21 cellular contexts compared by ENCODE assay signal in the genomic region with DNA sequence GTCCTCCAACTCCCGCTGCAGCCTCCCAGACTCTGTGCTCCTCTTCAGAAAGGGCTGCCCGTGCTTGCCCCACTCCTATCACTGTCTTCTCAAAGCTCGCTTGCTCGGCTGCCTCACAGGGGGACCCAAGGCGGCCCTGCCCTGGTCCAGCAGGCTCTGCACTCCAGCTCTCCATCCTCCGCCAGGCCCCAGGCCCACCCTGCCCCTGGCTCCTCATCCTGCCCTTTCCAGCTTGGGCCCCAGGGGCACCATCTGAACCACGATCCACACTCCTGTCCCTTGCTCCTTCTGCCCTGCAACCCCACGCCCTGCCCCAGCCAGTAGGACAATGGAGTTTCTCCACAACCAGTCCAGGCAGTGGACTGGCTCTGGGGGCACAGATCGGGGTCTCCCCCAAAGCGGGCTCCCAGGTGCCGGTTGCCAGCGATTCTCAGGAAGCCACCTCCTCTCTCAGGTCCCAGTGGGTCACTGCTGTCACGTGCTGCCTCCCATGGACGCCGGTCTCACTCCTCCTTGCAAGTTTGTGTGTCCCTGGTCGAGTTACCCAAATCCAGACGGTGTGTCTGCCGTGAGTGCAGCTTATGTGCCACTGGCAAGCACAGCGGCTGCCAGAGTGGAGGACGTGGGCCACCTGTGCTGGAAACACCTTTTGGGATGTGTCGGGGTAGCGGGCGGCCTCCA.
A peak's percentile ranks its signal among the peaks of the same experiment; 100 is the strongest.
DNase-seq lines count a peak whose midpoint lies in the region; ATAC-seq and TF ChIP-seq lines count a peak whose summit lies in the region.
"Had no signal": no experiment of that assay in that cellular context is flagged by ENCODE, and none has a peak within 500 bp of the region (broad histone marks: within the 10 kb centered on the region; RNA-seq: fewer than 3 reads in every experiment).

No MANE protein-coding gene starts in this region.

- H3K36me3 ChIP-seq in left lung = peaks cover 0 to 59% of the 10 kb centered on the region in 2 donors

- intact Hi-C loops in left lung (cut with DNase I) (no loop called here), sciatic nerve (cut with DNase I) (no loop called here)

- peaks cover 3% of the 10 kb centered on the region for H3K9me3 Mint-ChIP-seq in activated naive CD4-positive, alpha-beta T cell treated with anti-CD3 and anti-CD28 coated beads, Interleukin-2, amount 10 ng/mL, durations not matched to agents 7 days and 5 days
- peaks cover 5% of the 10 kb centered on the region in 2 donors for H3K9me3 Mint-ChIP-seq in stimulated activated naive B cell treated with anti-CD40 and anti-IgM and Interleukin-4, amounts not matched to agents 10 μg/mL and 1 μg/mL and 100 μg/mL, for 72 hours

- CTCF ChIA-PET in activated naive CD4-positive, alpha-beta T cell treated with anti-CD3 and anti-CD28 coated beads, Interleukin-2, amount 10 ng/mL, durations not matched to agents 7 days and 5 days (lab: Charles Lee) = no interaction called here

- peaks cover 0 to 9% of the 10 kb centered on the region in 2 donors for H3K4me1 ChIP-seq in left lung
- H3K4me1 ChIP-seq: parathyroid adenoma had no signal

- TF ChIP-seq CTCF in left lung (IDR thresholded peaks at IDR 0.05) = no peak

- H3K9me3 ChIP-seq in T-helper 17 cell (ENCODE audit: control insufficient read depth, low read length, poor library complexity, severe bottlenecking) (no peaks in the 10 kb centered on the region), left lung (no peaks in the 10 kb centered on the region)
- H3K9me3 ChIP-seq: A549, gastroesophageal sphincter had no signal

- H3K4me3 Mint-ChIP-seq in activated naive CD4-positive, alpha-beta T cell treated with anti-CD3 and anti-CD28 coated beads, Interleukin-2, amount 10 ng/mL, durations not matched to agents 7 days and 5 days = no peak overlapping the region
- no peak overlapping the region for H3K4me3 Mint-ChIP-seq in T-helper 17 cell
- no peak overlapping the region for H3K4me3 Mint-ChIP-seq in stimulated activated naive B cell treated with anti-CD40 and anti-IgM and Interleukin-4, amounts not matched to agents 10 μg/mL and 1 μg/mL and 100 μg/mL, for 72 hours

- DNase-seq in activated naive CD4-positive, alpha-beta T cell treated with anti-CD3 and anti-CD28 coated beads, Interleukin-2, amount 10 ng/mL, durations not matched to agents 7 days and 5 days = peak; percentile 15
- no peak for DNase-seq in activated naive CD4-positive, alpha-beta T cell treated with anti-CD3 and anti-CD28 coated beads, Interleukin-2, amount 50 U/mL, for 16 hours
- DNase-seq in T-helper 17 cell (peak in 2 of 3 donors; percentile 2 to 3), left lung (peak; percentile 25 to 54), sciatic nerve (ENCODE audit: low spot score) (peak; percentile 54), NCI-H510A (lab: John Stamatoyannopoulos, UW) (no peak)
- DNase-seq in stimulated activated naive B cell treated with anti-CD40 and anti-IgM and Interleukin-4, amounts not matched to agents 10 μg/mL and 1 μg/mL and 100 μg/mL, for 72 hours = no peak
- DNase-seq: activated CD4-positive, alpha-beta T cell treated with anti-CD3 and anti-CD28 coated beads for 4 hours; DMS 273 treated with DMSO at 0.1 percent for 48 hours; erythroblast; NCI-H1105 treated with DMSO at 0.1 percent for 48 hours; NCI-H526 treated with DMSO at 0.1 percent for 48 hours; small intestine; stimulated activated CD4-positive, alpha-beta T cell treated with anti-CD3 and anti-CD28 coated beads, Interleukin-4, amount 100 ng/mL, for 1 hour; SW 1271 had no signal

- no peak overlapping the region for H3K27ac Mint-ChIP-seq in activated naive CD4-positive, alpha-beta T cell treated with anti-CD3 and anti-CD28 coated beads, Interleukin-2, amount 10 ng/mL, durations not matched to agents 7 days and 5 days
- peak overlapping the region; percentile 78 for H3K27ac Mint-ChIP-seq in T-helper 17 cell
- H3K27ac Mint-ChIP-seq in stimulated activated naive B cell treated with anti-CD40 and anti-IgM and Interleukin-4, amounts not matched to agents 10 μg/mL and 1 μg/mL and 100 μg/mL, for 72 hours = no peak overlapping the region

- H3K27me3 Mint-ChIP-seq in activated naive CD4-positive, alpha-beta T cell treated with anti-CD3 and anti-CD28 coated beads, Interleukin-2, amount 10 ng/mL, durations not matched to agents 7 days and 5 days = no peaks in the 10 kb centered on the region
- H3K27me3 Mint-ChIP-seq in T-helper 17 cell = no peaks in the 10 kb centered on the region
- H3K27me3 Mint-ChIP-seq in stimulated activated naive B cell treated with anti-CD40 and anti-IgM and Interleukin-4, amounts not matched to agents 10 μg/mL and 1 μg/mL and 100 μg/mL, for 72 hours = no peaks in the 10 kb centered on the region

- H3K4me1 Mint-ChIP-seq in activated naive CD4-positive, alpha-beta T cell treated with anti-CD3 and anti-CD28 coated beads, Interleukin-2, amount 10 ng/mL, durations not matched to agents 7 days and 5 days = peaks cover 22% of the 10 kb centered on the region
- H3K4me1 Mint-ChIP-seq in T-helper 17 cell = peaks cover 23% of the 10 kb centered on the region
- peaks cover 6 to 7% of the 10 kb centered on the region in 2 donors for H3K4me1 Mint-ChIP-seq in stimulated activated naive B cell treated with anti-CD40 and anti-IgM and Interleukin-4, amounts not matched to agents 10 μg/mL and 1 μg/mL and 100 μg/mL, for 72 hours

- H3K27ac ChIP-seq in left lung = no peak overlapping the region
- H3K27ac ChIP-seq: A549, C4-2B, gastroesophageal sphincter, parathyroid adenoma had no signal

- H3K27me3 ChIP-seq in left lung = no peaks in the 10 kb centered on the region
- H3K27me3 ChIP-seq: gastroesophageal sphincter had no signal

- ATAC-seq in T-helper 17 cell (no peak), left lung (no peak), sciatic nerve (no peak), GM19397 (IDR thresholded peaks at IDR 0.05; ENCODE audit: unreplicated experiment) (no peak)
- ATAC-seq in stimulated activated naive B cell treated with anti-CD40 and anti-IgM and Interleukin-4, amounts not matched to agents 10 μg/mL and 1 μg/mL and 100 μg/mL, for 72 hours (replicated peaks) = no peak
- ATAC-seq: A549, gastroesophageal sphincter had no signal

- H3K4me3 ChIP-seq in left lung = no peak overlapping the region
- H3K4me3 ChIP-seq: A549, gastroesophageal sphincter, lung had no signal

- H3K36me3 Mint-ChIP-seq in activated naive CD4-positive, alpha-beta T cell treated with anti-CD3 and anti-CD28 coated beads, Interleukin-2, amount 10 ng/mL, durations not matched to agents 7 days and 5 days = peaks cover 74% of the 10 kb centered on the region
- H3K36me3 Mint-ChIP-seq in T-helper 17 cell (ENCODE audit: low read depth) = peaks cover 5% of the 10 kb centered on the region
- H3K36me3 Mint-ChIP-seq in stimulated activated naive B cell treated with anti-CD40 and anti-IgM and Interleukin-4, amounts not matched to agents 10 μg/mL and 1 μg/mL and 100 μg/mL, for 72 hours = peaks cover 44 to 52% of the 10 kb centered on the region in 2 donors

Comparison
In these comparisons a context has a peak if more than half of its experiments do, and no peak if none do; other contexts are left out.
1. DNase-seq: peak in activated naive CD4-positive, alpha-beta T cell treated with anti-CD3 and anti-CD28 coated beads, Interleukin-2, amount 10 ng/mL, durations not matched to agents 7 days and 5 days (single experiment), T-helper 17 cell (2 of 3), left lung (2 of 2) and sciatic nerve (single experiment); none in activated naive CD4-positive, alpha-beta T cell treated with anti-CD3 and anti-CD28 coated beads, Interleukin-2, amount 50 U/mL, for 16 hours (single experiment), NCI-H510A (single experiment) and stimulated activated naive B cell treated with anti-CD40 and anti-IgM and Interleukin-4, amounts not matched to agents 10 μg/mL and 1 μg/mL and 100 μg/mL, for 72 hours (single experiment).